9 cellular contexts compared by ENCODE assay signal in genomic region chrX:154437971-154438893, GRCh38. TPM values are rescaled to one million over a fixed set of nuclear protein-coding genes. Genes with fewer than 3 reads are reported as not detected.
A peak's percentile ranks its signal among the peaks of the same experiment; 100 is the strongest.
DNase-seq lines count a peak whose midpoint lies in the region; ATAC-seq lines count a peak whose summit lies in the region.
"Had no signal": no experiment of that assay in that cellular context is flagged by ENCODE, and none has a peak within 500 bp of the region (broad histone marks: within the 10 kb centered on the region; RNA-seq: fewer than 3 reads in every experiment).

No MANE protein-coding gene starts in this region.

- no peaks in the 10 kb centered on the region for H3K27me3 Mint-ChIP-seq in activated T-helper 17 cell treated with anti-CD3 and anti-CD28 coated beads, Interleukin-2, amount 50 U/mL, for 72 hours
- H3K27me3 Mint-ChIP-seq in stimulated activated naive CD8-positive, alpha-beta T cell treated with anti-CD3 and anti-CD28 coated beads, Interleukin-15, amount 100 ng/mL, for 72 hours, result no peaks in the 10 kb centered on the region

- peaks cover 26% of the 10 kb centered on the region for H3K36me3 ChIP-seq in iPS-20b (ENCODE audit: insufficient read depth, low read depth, low read length)

- H3K27ac Mint-ChIP-seq in activated T-helper 17 cell treated with anti-CD3 and anti-CD28 coated beads, Interleukin-2, amount 50 U/mL, for 72 hours, result peak overlapping the region; percentile 91
- peak overlapping the region in 1 of 2 donors; percentile 89 for H3K27ac Mint-ChIP-seq in stimulated activated naive CD8-positive, alpha-beta T cell treated with anti-CD3 and anti-CD28 coated beads, Interleukin-15, amount 100 ng/mL, for 72 hours

- peak overlapping the region; percentile 75 for H3K4me3 ChIP-seq in iPS-20b (ENCODE audit: low read length)

- H3K27me3 ChIP-seq in iPS-20b (ENCODE audit: insufficient read depth, low read length), result no peaks in the 10 kb centered on the region

- no peaks in the 10 kb centered on the region for H3K4me1 ChIP-seq in iPS-20b (ENCODE audit: insufficient read depth, low read length)

- H3K36me3 Mint-ChIP-seq in activated T-helper 17 cell treated with anti-CD3 and anti-CD28 coated beads, Interleukin-2, amount 50 U/mL, for 72 hours (ENCODE audit: low read depth), result peaks cover 82% of the 10 kb centered on the region

- peak overlapping the region; percentile 58; the same call in 1 of the 2 replicates for H3K9ac ChIP-seq in iPS-20b (ENCODE audit: low read depth, low read length)

- H3K4me3 Mint-ChIP-seq in activated T-helper 17 cell treated with anti-CD3 and anti-CD28 coated beads, Interleukin-2, amount 50 U/mL, for 72 hours, result peak overlapping the region; percentile 91
- H3K4me3 Mint-ChIP-seq in stimulated activated naive CD8-positive, alpha-beta T cell treated with anti-CD3 and anti-CD28 coated beads, Interleukin-15, amount 100 ng/mL, for 72 hours, result peak overlapping the region; percentile 86 to 89

- H3K9me3 Mint-ChIP-seq in activated T-helper 17 cell treated with anti-CD3 and anti-CD28 coated beads, Interleukin-2, amount 50 U/mL, for 72 hours, result no peaks in the 10 kb centered on the region
- no peaks in the 10 kb centered on the region for H3K9me3 Mint-ChIP-seq in stimulated activated naive CD8-positive, alpha-beta T cell treated with anti-CD3 and anti-CD28 coated beads, Interleukin-15, amount 100 ng/mL, for 72 hours

- no peak overlapping the region for H3K27ac ChIP-seq in iPS-20b (ENCODE audit: low read length)

- DNase-seq in NCI-H1417 (lab: John Stamatoyannopoulos, UW), result peak in 2 of 3 experiments; percentile 36 to 50
- DNase-seq in NCI-H1417 treated with DMSO at 0.1 percent for 48 hours (lab: John Stamatoyannopoulos, UW), result no peak
- no peak for DNase-seq in stimulated activated naive CD8-positive, alpha-beta T cell treated with anti-CD3 and anti-CD28 coated beads, Interleukin-15, amount 100 ng/mL, for 72 hours
- no peak for DNase-seq in GM19238 (ENCODE audit: insufficient read length, low spot score)
- DNase-seq in SIG-M5 (lab: John Stamatoyannopoulos, UW), result no peak
- DNase-seq: 8988T had no signal

- H3K9me3 ChIP-seq in iPS-20b (ENCODE audit: insufficient read depth, low read depth, low read length), result no peaks in the 10 kb centered on the region

- no peak for ATAC-seq in activated T-helper 17 cell treated with anti-CD3 and anti-CD28 coated beads, Interleukin-2, amount 50 U/mL, for 72 hours (replicated peaks)
- ATAC-seq in stimulated activated naive CD8-positive, alpha-beta T cell treated with anti-CD3 and anti-CD28 coated beads, Interleukin-15, amount 100 ng/mL, for 72 hours, result no peak
- ATAC-seq in GM19328 (IDR thresholded peaks at IDR 0.05; ENCODE audit: unreplicated experiment), result no peak

- peaks cover 6% of the 10 kb centered on the region for H3K4me1 Mint-ChIP-seq in activated T-helper 17 cell treated with anti-CD3 and anti-CD28 coated beads, Interleukin-2, amount 50 U/mL, for 72 hours
- peaks cover 53% of the 10 kb centered on the region for H3K4me1 Mint-ChIP-seq in stimulated activated naive CD8-positive, alpha-beta T cell treated with anti-CD3 and anti-CD28 coated beads, Interleukin-15, amount 100 ng/mL, for 72 hours

RNA-seq across cellular contexts. Expression of gene GDI1, which starts 1.3 kb away (rescaled TPM):
- total RNA-seq in activated T-helper 17 cell treated with anti-CD3 and anti-CD28 coated beads, Interleukin-2, amount 50 U/mL, for 72 hours, result 100 to 1,000 TPM; 120 to 165 TPM

RNA-seq across cellular contexts. Expression of gene FAM50A, which starts 5.7 kb away (rescaled TPM):
- total RNA-seq in activated T-helper 17 cell treated with anti-CD3 and anti-CD28 coated beads, Interleukin-2, amount 50 U/mL, for 72 hours, result 10 to 100 TPM; 49.3 to 71.4 TPM

RNA-seq across cellular contexts. Expression of gene ATP6AP1, which starts 9.8 kb away (rescaled TPM):
- 10 to 100 TPM; 39.9 to 42.1 TPM for total RNA-seq in activated T-helper 17 cell treated with anti-CD3 and anti-CD28 coated beads, Interleukin-2, amount 50 U/mL, for 72 hours

RNA-seq across cellular contexts. Expression of gene PLXNA3, which starts 19.8 kb away (rescaled TPM):
- total RNA-seq in activated T-helper 17 cell treated with anti-CD3 and anti-CD28 coated beads, Interleukin-2, amount 50 U/mL, for 72 hours, result 10 to 100 TPM; 63.2 to 67.8 TPM

RNA-seq across cellular contexts. Expression of gene TAFAZZIN, which starts 26.9 kb away (rescaled TPM):
- 10 to 100 TPM; 39.3 to 40.8 TPM for total RNA-seq in activated T-helper 17 cell treated with anti-CD3 and anti-CD28 coated beads, Interleukin-2, amount 50 U/mL, for 72 hours

Comparison
In these comparisons a context has a peak if more than half of its experiments do, and no peak if none do; other contexts are left out.
1. DNase-seq: peak in NCI-H1417 (2 of 3); none in NCI-H1417 treated with DMSO at 0.1 percent for 48 hours (single experiment), stimulated activated naive CD8-positive, alpha-beta T cell treated with anti-CD3 and anti-CD28 coated beads, Interleukin-15, amount 100 ng/mL, for 72 hours (0 of 2), GM19238 (single experiment) and SIG-M5 (single experiment).